In the genomic region with DNA sequence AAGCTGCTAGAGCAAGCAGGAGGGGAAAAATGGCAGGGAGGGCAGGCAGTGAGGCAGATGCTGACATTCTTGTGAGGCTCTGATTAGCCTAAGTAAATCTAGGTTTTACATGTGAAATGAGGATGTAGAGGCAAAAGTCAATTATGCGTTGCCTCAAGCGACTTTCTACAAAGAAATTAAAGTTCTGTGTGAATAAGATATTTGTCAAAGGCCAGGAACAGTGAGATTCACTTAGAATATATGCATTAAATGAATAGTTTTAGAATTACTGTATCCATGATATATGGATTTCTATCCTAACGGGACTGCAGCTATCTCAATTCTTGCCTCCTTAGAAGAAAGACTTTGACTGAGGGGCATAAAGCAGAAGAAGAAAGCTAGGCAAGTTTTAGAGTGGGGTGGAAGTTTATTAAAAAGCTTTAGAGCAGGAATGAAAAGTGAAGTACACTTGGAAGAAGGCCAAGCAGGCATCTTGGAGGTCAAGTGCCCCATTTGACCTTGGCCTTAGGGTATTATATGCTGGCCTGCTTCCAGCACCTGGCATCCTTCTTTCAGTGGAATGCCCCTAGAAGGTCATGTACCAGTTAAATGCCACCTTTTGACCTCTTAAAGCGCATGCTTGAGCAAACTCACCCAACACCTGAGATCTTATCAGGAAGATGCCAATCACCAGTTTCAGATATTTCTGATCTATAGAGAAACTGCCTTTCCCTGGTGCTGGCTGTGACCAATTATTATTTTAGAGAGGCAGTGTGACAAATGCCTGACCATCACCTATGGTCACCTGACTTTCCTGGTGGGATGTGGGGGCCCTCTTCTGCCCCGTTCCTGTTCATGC, we compare ENCODE assay signal across 29 cellular contexts. TPM values are rescaled to one million over a fixed set of nuclear protein-coding genes. Genes with fewer than 3 reads are reported as not detected.
DNase-seq lines count a peak whose midpoint lies in the region; ATAC-seq, FAIRE-seq and TF ChIP-seq lines count a peak whose summit lies in the region.
"Had no signal": no experiment of that assay in that cellular context is flagged by ENCODE, and none has a peak within 500 bp of the region (broad histone marks: within the 10 kb centered on the region; RNA-seq: fewer than 3 reads in every experiment).

No MANE protein-coding gene starts in this region.

- FAIRE-seq in kidney (lab: Jason Lieb, UNC), result no peak
- FAIRE-seq: bronchial epithelial cell, K562, pancreas, RCC 7860 had no signal

- H3K9ac ChIP-seq in kidney (ENCODE audit: low read length in 2 of 2), result no peak overlapping the region

- DNase-seq in HFFc6, result no peak
- DNase-seq in RPMI8226, result peak; percentile 19
- no peak for DNase-seq in memory B cell (ENCODE audit: low spot score in 2 of 2)
- no peak for DNase-seq in stimulated activated CD4-positive, alpha-beta T cell treated with anti-CD3 and anti-CD28 coated beads, Interleukin-4, amount 100 ng/mL, for 1 hour
- DNase-seq in tibial artery, result no peak
- DNase-seq in kidney, result no peak
- DNase-seq in GM20000 (ENCODE audit: low spot score), result no peak
- DNase-seq: activated naive CD4-positive, alpha-beta T cell treated with anti-CD3 and anti-CD28 coated beads, Interleukin-2, amount 10 ng/mL, durations not matched to agents 7 days and 5 days; effector memory CD8-positive, alpha-beta T cell; gastrocnemius medialis; hypothalamus; left ventricle myocardium superior; NCI-H1417 treated with DMSO at 0.1 percent for 48 hours; NCI-H446; pancreas; right cardiac atrium; stimulated activated CD8-positive, alpha-beta memory T cell treated with anti-CD3 and anti-CD28 coated beads, Interleukin-4, amount 100 ng/mL, for 48 hours had no signal

- H3K9me3 ChIP-seq in tibial artery (no peaks in the 10 kb centered on the region), kidney (ENCODE audit: control insufficient read depth in 1 of 2, low read length in 2 of 2) (no peaks in the 10 kb centered on the region)
- H3K9me3 ChIP-seq: esophagus muscularis mucosa, gastrocnemius medialis, pancreas had no signal

- TF ChIP-seq CTCF in HFFc6 (IDR thresholded peaks at IDR 0.05), result no peak
- no peak for TF ChIP-seq CTCF in tibial artery (IDR thresholded peaks at IDR 0.05)
- no peak for TF ChIP-seq CTCF in kidney (IDR thresholded peaks at IDR 0.05; ENCODE audit: borderline replicate concordance, extremely low read depth, insufficient read depth)
- no peak for TF ChIP-seq CTCF in GM20000 (IDR thresholded peaks at IDR 0.05; ENCODE audit: extremely low read depth, missing control alignments)

- intact Hi-C loops in tibial artery (cut with DNase I; ENCODE audit: low total_unique reads), result no loop called here
- intact Hi-C loops in kidney (cut with DNase I), result loop anchor here (10.0 kb wide), 1 partner anchor 148 kb away; no protein-coding TSS in a partner anchor

- H3K27me3 ChIP-seq in ACC112 (ENCODE audit: insufficient read depth, low read length) (no peaks in the 10 kb centered on the region), tibial artery (no peaks in the 10 kb centered on the region)
- H3K27me3 ChIP-seq: esophagus muscularis mucosa, gastrocnemius medialis, pancreas had no signal

- H3K36me3 ChIP-seq in ACC112 (ENCODE audit: insufficient read depth, low read length), result no peaks in the 10 kb centered on the region
- no peaks in the 10 kb centered on the region for H3K36me3 ChIP-seq in tibial artery
- no peaks in the 10 kb centered on the region for H3K36me3 ChIP-seq in kidney (ENCODE audit: control insufficient read depth in 1 of 2, insufficient read depth in 2 of 2, low read length in 2 of 2)
- H3K36me3 ChIP-seq: esophagus muscularis mucosa, gastrocnemius medialis, pancreas had no signal

- no peaks in the 10 kb centered on the region for H3K27me3 Mint-ChIP-seq in HFFc6 (ENCODE audit: insufficient read depth)
- no peaks in the 10 kb centered on the region for H3K27me3 Mint-ChIP-seq in memory B cell
- H3K27me3 Mint-ChIP-seq: activated naive CD4-positive, alpha-beta T cell treated with anti-CD3 and anti-CD28 coated beads, Interleukin-2, amount 10 ng/mL, durations not matched to agents 7 days and 5 days; effector memory CD8-positive, alpha-beta T cell; natural killer cell treated with Interleukin-12 subunit alpha and Interleukin-12 subunit beta and Interleukin-15 and Interleukin-18, amount 100 ng/mL, for 72 hours; type B pancreatic cell had no signal

- no peaks in the 10 kb centered on the region for H3K9me3 Mint-ChIP-seq in HFFc6
- H3K9me3 Mint-ChIP-seq in memory B cell, result no peaks in the 10 kb centered on the region
- H3K9me3 Mint-ChIP-seq: activated naive CD4-positive, alpha-beta T cell treated with anti-CD3 and anti-CD28 coated beads, Interleukin-2, amount 10 ng/mL, durations not matched to agents 7 days and 5 days; effector memory CD8-positive, alpha-beta T cell; natural killer cell treated with Interleukin-12 subunit alpha and Interleukin-12 subunit beta and Interleukin-15 and Interleukin-18, amount 100 ng/mL, for 72 hours; T-helper 2 cell treated with Interferon-gamma antibody and Interleukin-4, amounts not matched to agents 5 μg/mL and 100 μg/mL, for 36 hours; type B pancreatic cell had no signal

- H3K79me2 ChIP-seq in ACC112 (ENCODE audit: control insufficient read depth, insufficient read depth, low read length, unreplicated experiment), result no peaks in the 10 kb centered on the region

- peak overlapping the region; percentile 89 for H3K27ac Mint-ChIP-seq in HFFc6
- H3K27ac Mint-ChIP-seq in memory B cell, result peak overlapping the region; percentile 2
- H3K27ac Mint-ChIP-seq: activated naive CD4-positive, alpha-beta T cell treated with anti-CD3 and anti-CD28 coated beads, Interleukin-2, amount 10 ng/mL, durations not matched to agents 7 days and 5 days; effector memory CD8-positive, alpha-beta T cell; natural killer cell treated with Interleukin-12 subunit alpha and Interleukin-12 subunit beta and Interleukin-15 and Interleukin-18, amount 100 ng/mL, for 72 hours; T-helper 2 cell treated with Interferon-gamma antibody and Interleukin-4, amounts not matched to agents 5 μg/mL and 100 μg/mL, for 36 hours; type B pancreatic cell had no signal

- H3K27ac ChIP-seq in ACC112 (ENCODE audit: low read depth, low read length) (peak overlapping the region; percentile 74), tibial artery (no peak overlapping the region), kidney (ENCODE audit: low read depth in 2 of 2, low read length in 2 of 2) (no peak overlapping the region)
- H3K27ac ChIP-seq: coronary artery, esophagus muscularis mucosa, gastrocnemius medialis, pancreas, SK-N-MC had no signal

- H2AFZ ChIP-seq in ACC112 (ENCODE audit: low read length, unreplicated experiment), result peak overlapping the region; percentile 80

- H3K4me3 ChIP-seq in ACC112 (ENCODE audit: low read depth, low read length), result no peak overlapping the region
- H3K4me3 ChIP-seq in tibial artery, result no peak overlapping the region
- H3K4me3 ChIP-seq in kidney (ENCODE audit: low read length in 2 of 2), result no peak overlapping the region
- H3K4me3 ChIP-seq: coronary artery, esophagus muscularis mucosa, gastrocnemius medialis, K562, pancreas, SK-N-MC had no signal

- H3K4me1 Mint-ChIP-seq in HFFc6 (ENCODE audit: low read depth), result peaks cover 69% of the 10 kb centered on the region
- peaks cover 26% of the 10 kb centered on the region for H3K4me1 Mint-ChIP-seq in memory B cell
- H3K4me1 Mint-ChIP-seq: activated naive CD4-positive, alpha-beta T cell treated with anti-CD3 and anti-CD28 coated beads, Interleukin-2, amount 10 ng/mL, durations not matched to agents 7 days and 5 days had no signal

- H3K4me3 Mint-ChIP-seq in HFFc6 (peak overlapping the region; percentile 54; the same call in 1 of the 2 replicates), memory B cell (no peak overlapping the region)
- H3K4me3 Mint-ChIP-seq: activated naive CD4-positive, alpha-beta T cell treated with anti-CD3 and anti-CD28 coated beads, Interleukin-2, amount 10 ng/mL, durations not matched to agents 7 days and 5 days; effector memory CD8-positive, alpha-beta T cell; natural killer cell treated with Interleukin-12 subunit alpha and Interleukin-12 subunit beta and Interleukin-15 and Interleukin-18, amount 100 ng/mL, for 72 hours; T-helper 2 cell treated with Interferon-gamma antibody and Interleukin-4, amounts not matched to agents 5 μg/mL and 100 μg/mL, for 36 hours; type B pancreatic cell had no signal

- no peak for ATAC-seq in memory B cell (ENCODE audit: low read depth)
- ATAC-seq: effector memory CD8-positive, alpha-beta T cell; gastrocnemius medialis; K562; left ventricle myocardium superior; natural killer cell treated with Interleukin-12 subunit alpha and Interleukin-12 subunit beta and Interleukin-15 and Interleukin-18, amount 100 ng/mL, for 72 hours; pancreas had no signal

- H3K4me1 ChIP-seq in ACC112 (ENCODE audit: control insufficient read depth, insufficient read depth, low read length, unreplicated experiment) (peaks cover 49% of the 10 kb centered on the region), tibial artery (peaks cover 0 to 13% (median 0%) of the 10 kb centered on the region in 4 donors), kidney (ENCODE audit: control insufficient read depth in 1 of 2, insufficient read depth in 1 of 2, low read depth in 1 of 2, low read length in 2 of 2) (no peaks in the 10 kb centered on the region)
- H3K4me1 ChIP-seq: gastrocnemius medialis, pancreas had no signal

- H3K36me3 Mint-ChIP-seq in HFFc6 (ENCODE audit: low read depth) (no peaks in the 10 kb centered on the region), memory B cell (no peaks in the 10 kb centered on the region)
- H3K36me3 Mint-ChIP-seq: activated naive CD4-positive, alpha-beta T cell treated with anti-CD3 and anti-CD28 coated beads, Interleukin-2, amount 10 ng/mL, durations not matched to agents 7 days and 5 days; natural killer cell treated with Interleukin-12 subunit alpha and Interleukin-12 subunit beta and Interleukin-15 and Interleukin-18, amount 100 ng/mL, for 72 hours; type B pancreatic cell had no signal

RNA-seq across cellular contexts. Expression of a gene that starts 38.2 kb away (rescaled TPM):
- total RNA-seq in HFFc6 (2021; fragmentation: NEBNext Ultra II Directional; extraction: Animal tissue kit (Norgen Biotek cat#: 25700)), result under 1 TPM in 4 of 6 experiments, not detected in 2; 0.24 to 0.71 (median 0.34) TPM
- total RNA-seq in kidney, result not detected
- not detected for polyA plus RNA-seq in kidney (ENCODE audit: insufficient read depth, low read depth, low replicate concordance)
- total RNA-seq: A172; bronchial epithelial cell; esophagus muscularis mucosa; K562; left ventricle myocardium superior; MCF 10A; natural killer cell treated with Interleukin-12 subunit alpha and Interleukin-12 subunit beta and Interleukin-15 and Interleukin-18, amount 100 ng/mL, for 72 hours; pancreas had no signal
- polyA plus RNA-seq: K562 had no signal
